In genomic region chr5:141326088-141326854, GRCh38 we compare ENCODE assay signal across 8 cellular contexts. TPM values are rescaled to one million over a fixed set of nuclear protein-coding genes. Genes with fewer than 3 reads are reported as not detected.
DNase-seq lines count a peak whose midpoint lies in the region; ATAC-seq and TF ChIP-seq lines count a peak whose summit lies in the region.

No MANE protein-coding gene starts in this region.

- ATAC-seq in GM19455 (IDR thresholded peaks at IDR 0.05; ENCODE audit: unreplicated experiment) (peak; percentile 96), body of pancreas (peak; percentile 38), HG02884 (IDR thresholded peaks at IDR 0.05; ENCODE audit: unreplicated experiment) (no peak)

- H3K4me3 ChIP-seq in HUES48 (ENCODE audit: low read depth, low read length) = peak overlapping the region; percentile 37
- no peak overlapping the region for H3K4me3 ChIP-seq in body of pancreas
- peak overlapping the region; percentile 66; the same call in 1 of the 2 replicates for H3K4me3 ChIP-seq in iPS-20b (ENCODE audit: low read length)

- H3K9me3 ChIP-seq in HUES48 (ENCODE audit: control insufficient read depth, insufficient read depth, low read length) (no peaks in the 10 kb centered on the region; the same call in 1 of the 2 replicates), body of pancreas (peaks cover 0 to 24% (median 0%) of the 10 kb centered on the region in 3 donors), iPS-20b (ENCODE audit: insufficient read depth, low read depth, low read length) (peaks cover 34% of the 10 kb centered on the region)

- H3K36me3 ChIP-seq in HUES48 (ENCODE audit: control insufficient read depth, insufficient read depth, low read length) (no peaks in the 10 kb centered on the region), body of pancreas (replicated peaks in 1 of 2; ENCODE audit: insufficient read depth in 1 of 2, low read depth in 2 of 2) (no peaks in the 10 kb centered on the region), iPS-20b (ENCODE audit: insufficient read depth, low read depth, low read length) (no peaks in the 10 kb centered on the region)

- TF ChIP-seq POLR2A in body of pancreas (IDR thresholded peaks at IDR 0.05) = peak in 2 of 3 donors; percentile 20 to 25

- intact Hi-C loops in body of pancreas (cut with DNase I) = no loop called here

- H3K4me1 ChIP-seq in HUES48 (ENCODE audit: control insufficient read depth, insufficient read depth, low read length) = no peaks in the 10 kb centered on the region
- peaks cover 3% of the 10 kb centered on the region for H3K4me1 ChIP-seq in body of pancreas
- H3K4me1 ChIP-seq in iPS-20b (ENCODE audit: insufficient read depth, low read length) = no peaks in the 10 kb centered on the region

- peak overlapping the region; percentile 20; the same call in 1 of the 2 replicates for H3K9ac ChIP-seq in HUES48 (ENCODE audit: low read depth, low read length)
- H3K9ac ChIP-seq in iPS-20b (ENCODE audit: low read depth, low read length) = peak overlapping the region; percentile 67; the same call in 1 of the 2 replicates

- H3K27me3 ChIP-seq in HUES48 (ENCODE audit: control insufficient read depth, insufficient read depth, low read length) (no peaks in the 10 kb centered on the region), body of pancreas (no peaks in the 10 kb centered on the region), iPS-20b (ENCODE audit: insufficient read depth, low read length) (no peaks in the 10 kb centered on the region)

- WGBS in body of pancreas, 2 donors = 7 to 12% methylated on average over 27 of the region's 27 CpGs

- TF ChIP-seq CTCF in body of pancreas (IDR thresholded peaks at IDR 0.05) = peak in 4 of 7 experiments; percentile 14 to 39 (median 26)

- DNase-seq in Ammon's horn (ENCODE audit: low spot score) = peak; percentile 82
- peak; percentile 50 for DNase-seq in T1000 (lab: John Stamatoyannopoulos, UW)
- peak; percentile 22 to 57 (median 42) for DNase-seq in body of pancreas
- peak; percentile 47 to 51 (median 48) for DNase-seq in stimulated activated CD4-positive, alpha-beta T cell treated with anti-CD3 and anti-CD28 coated beads, Interleukin-12 subunit alpha, Interleukin-12 subunit beta, amount 100 ng/mL, for 48 hours (ENCODE audit: low read depth in 2 of 3, low spot score in 1 of 3)

- no peak overlapping the region for H3K27ac ChIP-seq in HUES48 (ENCODE audit: low read depth, low read length)
- H3K27ac ChIP-seq in body of pancreas = no peak overlapping the region
- no peak overlapping the region for H3K27ac ChIP-seq in iPS-20b (ENCODE audit: low read length)

RNA-seq across cellular contexts. Expression of gene PCDHGA1, which starts 4.0 kb away (rescaled TPM):
- under 1 TPM; 0.33 to 0.78 TPM for total RNA-seq in body of pancreas

RNA-seq across cellular contexts. Expression of gene TAF7, which starts 5.7 kb away (rescaled TPM):
- 10 to 100 TPM; 28.7 to 32.2 TPM for total RNA-seq in body of pancreas

RNA-seq across cellular contexts. Expression of gene PCDHGA2, which starts 12.3 kb away (rescaled TPM):
- 1 to 10 TPM; 2.0 to 2.9 TPM for total RNA-seq in body of pancreas

RNA-seq across cellular contexts. Expression of gene PCDHGA3, which starts 17.4 kb away (rescaled TPM):
- 10 to 100 TPM in 1 of 2 donors, 1 to 10 TPM in 1; 4.2 to 11.2 TPM for total RNA-seq in body of pancreas

RNA-seq across cellular contexts. Expression of gene SLC25A2, which starts 22.4 kb away (rescaled TPM):
- not detected for total RNA-seq in body of pancreas

Comparison
In these comparisons a context has a peak if more than half of its experiments do, and no peak if none do; other contexts are left out.
1. H3K4me3 ChIP-seq: peak in HUES48 (single experiment) and iPS-20b (single experiment); none in body of pancreas (0 of 2).
2. Peak in every context shown above with its lines, with median percentiles within 50 percentile points of each other: DNase-seq.